ENCODE assay signal across 17 cellular contexts in the genomic region with DNA sequence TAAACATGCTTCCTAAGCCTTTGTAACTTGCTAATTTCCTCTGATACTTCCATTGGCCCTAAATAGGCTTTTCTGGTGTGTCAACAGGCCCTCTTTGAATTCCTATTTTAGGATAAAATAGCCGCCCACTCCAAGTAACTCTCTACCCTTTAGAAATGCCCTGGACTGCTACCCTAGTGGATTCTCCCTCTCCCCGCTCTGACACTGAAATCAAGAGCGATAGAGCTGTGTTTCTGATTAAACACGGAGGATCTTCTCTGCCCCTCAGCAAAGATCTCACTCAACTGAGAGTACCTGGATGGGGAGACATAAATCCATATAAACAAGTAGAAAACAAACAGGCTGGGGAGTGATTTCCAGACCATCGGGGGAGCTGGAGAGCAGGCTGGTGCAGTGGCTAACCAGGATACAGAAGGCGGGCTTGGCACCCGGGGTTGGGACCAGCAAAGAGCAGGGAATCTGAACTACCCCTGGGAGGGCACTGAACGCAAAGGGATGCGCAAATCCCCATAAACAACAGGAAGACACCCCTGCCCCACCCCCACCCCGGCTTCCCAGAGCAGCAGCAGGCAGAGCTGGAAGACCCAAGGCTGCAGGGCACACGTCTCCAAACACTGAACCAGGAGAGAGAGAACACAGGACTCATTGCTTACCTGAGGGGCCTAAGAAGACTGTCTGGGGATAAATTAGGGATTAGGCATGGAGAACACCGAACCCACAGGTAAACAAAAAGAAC. TPM values are rescaled to one million over a fixed set of nuclear protein-coding genes. Genes with fewer than 3 reads are reported as not detected.
DNase-seq lines count a peak whose midpoint lies in the region; ATAC-seq and TF ChIP-seq lines count a peak whose summit lies in the region.
"Had no signal": no experiment of that assay in that cellular context is flagged by ENCODE, and none has a peak within 500 bp of the region (broad histone marks: within the 10 kb centered on the region; RNA-seq: fewer than 3 reads in every experiment).

No MANE protein-coding gene starts in this region.

- H3K36me3 Mint-ChIP-seq in activated naive CD4-positive, alpha-beta T cell treated with anti-CD3 and anti-CD28 coated beads, Interleukin-2, amount 50 U/mL, for 24 hours = no peaks in the 10 kb centered on the region
- H3K36me3 Mint-ChIP-seq in activated naive CD4-positive, alpha-beta T cell treated with anti-CD3 and anti-CD28 coated beads, Interleukin-2, amount 10 ng/mL, durations not matched to agents 7 days and 5 days = no peaks in the 10 kb centered on the region
- H3K36me3 Mint-ChIP-seq in glutamatergic neuron (ENCODE audit: unreplicated experiment) (no peaks in the 10 kb centered on the region), type B pancreatic cell (no peaks in the 10 kb centered on the region)

- no peaks in the 10 kb centered on the region for H3K27me3 Mint-ChIP-seq in activated naive CD4-positive, alpha-beta T cell treated with anti-CD3 and anti-CD28 coated beads, Interleukin-2, amount 50 U/mL, for 24 hours
- H3K27me3 Mint-ChIP-seq in activated naive CD4-positive, alpha-beta T cell treated with anti-CD3 and anti-CD28 coated beads, Interleukin-2, amount 10 ng/mL, durations not matched to agents 7 days and 5 days = peaks cover 11% of the 10 kb centered on the region
- H3K27me3 Mint-ChIP-seq in glutamatergic neuron (ENCODE audit: unreplicated experiment) (peaks cover 5% of the 10 kb centered on the region), type B pancreatic cell (no peaks in the 10 kb centered on the region)

- DNase-seq in activated naive CD4-positive, alpha-beta T cell treated with anti-CD3 and anti-CD28 coated beads, Interleukin-2, amount 10 ng/mL, durations not matched to agents 7 days and 5 days = no peak
- peak; percentile 29 for DNase-seq in NCI-H69 (lab: John Stamatoyannopoulos, UW)
- DNase-seq in glutamatergic neuron = no peak
- no peak for DNase-seq in type B pancreatic cell (ENCODE audit: extremely low spot score, unreplicated experiment)
- DNase-seq in GOT3 (lab: John Stamatoyannopoulos, UW) = no peak
- DNase-seq in LoVo (ENCODE audit: low spot score) = no peak
- DNase-seq: activated naive CD4-positive, alpha-beta T cell treated with Interleukin-2 at 50 U/mL for 16 hours; DMS79 treated with DMSO at 0.1 percent for 48 hours; IMR-90; islet precursor cell; NCI-H1092 treated with DMSO at 0.1 percent for 48 hours; NCI-H748 treated with DMSO at 0.1 percent for 48 hours; SHP77; testis had no signal

- TF ChIP-seq CTCF in glutamatergic neuron (IDR thresholded peaks at IDR 0.05; ENCODE audit: partially characterized antibody, unreplicated experiment) = no peak
- no peak for TF ChIP-seq CTCF in type B pancreatic cell (conservative IDR thresholded peaks at IDR 0.05)

- ATAC-seq in HG03469 (IDR thresholded peaks at IDR 0.05; ENCODE audit: unreplicated experiment) = no peak
- ATAC-seq: gastroesophageal sphincter had no signal

- H3K4me1 Mint-ChIP-seq in activated naive CD4-positive, alpha-beta T cell treated with anti-CD3 and anti-CD28 coated beads, Interleukin-2, amount 50 U/mL, for 24 hours = peaks cover 32% of the 10 kb centered on the region
- H3K4me1 Mint-ChIP-seq in activated naive CD4-positive, alpha-beta T cell treated with anti-CD3 and anti-CD28 coated beads, Interleukin-2, amount 10 ng/mL, durations not matched to agents 7 days and 5 days = peaks cover 26% of the 10 kb centered on the region
- peaks cover 18% of the 10 kb centered on the region for H3K4me1 Mint-ChIP-seq in glutamatergic neuron (ENCODE audit: low read depth, unreplicated experiment)
- peaks cover 51% of the 10 kb centered on the region for H3K4me1 Mint-ChIP-seq in type B pancreatic cell (ENCODE audit: unreplicated experiment)

- peak overlapping the region; percentile 46 for H3K27ac Mint-ChIP-seq in activated naive CD4-positive, alpha-beta T cell treated with anti-CD3 and anti-CD28 coated beads, Interleukin-2, amount 50 U/mL, for 24 hours
- H3K27ac Mint-ChIP-seq in activated naive CD4-positive, alpha-beta T cell treated with anti-CD3 and anti-CD28 coated beads, Interleukin-2, amount 10 ng/mL, durations not matched to agents 7 days and 5 days = no peak overlapping the region
- H3K27ac Mint-ChIP-seq in glutamatergic neuron (ENCODE audit: unreplicated experiment) (no peak overlapping the region), type B pancreatic cell (no peak overlapping the region)

- CTCF ChIA-PET in activated naive CD4-positive, alpha-beta T cell treated with anti-CD3 and anti-CD28 coated beads, Interleukin-2, amount 10 ng/mL, durations not matched to agents 7 days and 5 days (lab: Charles Lee) = interaction anchor here (0.7 kb wide), 1 partner anchor 13 kb away, joined by 3 read pairs; no protein-coding TSS in a partner anchor

- no peaks in the 10 kb centered on the region for H3K9me3 Mint-ChIP-seq in activated naive CD4-positive, alpha-beta T cell treated with anti-CD3 and anti-CD28 coated beads, Interleukin-2, amount 50 U/mL, for 24 hours
- no peaks in the 10 kb centered on the region for H3K9me3 Mint-ChIP-seq in activated naive CD4-positive, alpha-beta T cell treated with anti-CD3 and anti-CD28 coated beads, Interleukin-2, amount 10 ng/mL, durations not matched to agents 7 days and 5 days
- H3K9me3 Mint-ChIP-seq in glutamatergic neuron (ENCODE audit: unreplicated experiment) (no peaks in the 10 kb centered on the region), type B pancreatic cell (no peaks in the 10 kb centered on the region)

- peak overlapping the region; percentile 66 for H3K4me3 Mint-ChIP-seq in activated naive CD4-positive, alpha-beta T cell treated with anti-CD3 and anti-CD28 coated beads, Interleukin-2, amount 50 U/mL, for 24 hours
- H3K4me3 Mint-ChIP-seq in activated naive CD4-positive, alpha-beta T cell treated with anti-CD3 and anti-CD28 coated beads, Interleukin-2, amount 10 ng/mL, durations not matched to agents 7 days and 5 days = no peak overlapping the region
- H3K4me3 Mint-ChIP-seq in glutamatergic neuron (ENCODE audit: unreplicated experiment) = peak overlapping the region; percentile 71
- H3K4me3 Mint-ChIP-seq in type B pancreatic cell = peak overlapping the region; percentile 51

RNA-seq across cellular contexts. Expression of gene ASB13, which starts 2.5 kb away (rescaled TPM):
- total RNA-seq in glutamatergic neuron (ENCODE audit: unreplicated experiment) = 13.9 TPM
- 13.9 and 28.2 TPM in 2 replicates for total RNA-seq in type B pancreatic cell (ENCODE audit: low replicate concordance)

RNA-seq across cellular contexts. Expression of gene TASOR2, which starts 20.8 kb away (rescaled TPM):
- total RNA-seq in glutamatergic neuron (ENCODE audit: unreplicated experiment) (57.2 TPM), type B pancreatic cell (ENCODE audit: low replicate concordance) (64.1 and 70.1 TPM in 2 replicates)
